Comparison of ENCODE assay signal across 1 cellular context in the genomic region with DNA sequence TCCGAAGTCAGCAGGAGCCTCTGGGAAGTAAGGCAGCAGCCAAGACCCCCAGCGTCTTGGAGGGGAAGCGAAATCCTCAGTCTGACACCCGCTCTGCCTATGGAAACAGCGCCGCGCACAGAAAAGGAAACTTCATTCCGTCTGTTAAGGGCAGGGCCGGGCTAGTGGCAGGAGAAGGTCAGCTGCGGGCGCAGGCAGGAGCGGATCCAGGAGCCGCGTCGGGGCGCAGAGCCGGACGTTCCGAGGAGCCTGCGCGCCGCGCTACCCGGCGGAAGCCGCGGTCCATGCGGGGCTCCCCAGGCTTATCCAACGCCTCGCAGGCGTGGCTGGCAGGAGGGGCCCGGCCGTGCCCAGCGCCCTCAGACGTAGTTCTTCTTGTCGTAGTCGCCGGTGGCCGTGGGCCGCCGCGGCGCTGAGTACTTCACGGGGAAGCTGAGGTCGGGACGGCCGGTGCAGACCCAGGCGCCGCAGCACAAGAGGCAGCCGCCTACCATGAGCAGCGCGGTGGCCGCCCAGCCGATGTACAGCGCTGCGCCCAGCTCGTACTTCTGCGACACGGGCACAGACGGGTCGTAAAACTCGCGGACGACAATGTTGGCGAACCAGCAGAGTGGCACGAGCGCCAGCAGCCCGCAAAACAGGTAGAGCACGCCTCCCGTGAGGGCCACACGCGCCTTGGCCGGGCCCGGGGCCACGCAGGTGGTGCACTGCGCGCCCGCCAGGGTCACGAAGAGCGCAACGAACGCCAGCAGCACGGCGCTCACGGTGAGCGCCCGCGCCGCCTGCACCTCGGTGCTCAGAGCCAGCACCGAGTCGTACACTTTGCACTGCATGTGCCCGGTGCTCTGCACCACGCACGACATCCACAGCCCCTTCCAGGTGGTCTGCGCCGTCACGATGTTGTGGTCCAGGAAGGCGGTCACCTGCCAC.
TF ChIP-seq lines count a peak whose summit lies in the region.

No MANE protein-coding gene starts in this region.

TF ChIP-seq in GM12878, 131 proteins besides CTCF, POLR2A, EP300 and RAD21:
- TF ChIP-seq ZNF384 (IDR thresholded peaks at IDR 0.05; ENCODE audit: borderline replicate concordance, low read depth, low read length): no peak
- no peak for TF ChIP-seq CHD4 (IDR thresholded peaks at IDR 0.05)
- no peak for TF ChIP-seq JUND (IDR thresholded peaks at IDR 0.05; ENCODE audit: low read depth, low read length)
- TF ChIP-seq BACH1 (IDR thresholded peaks at IDR 0.05; ENCODE audit: borderline replicate concordance): no peak
- no peak for TF ChIP-seq HCFC1 (IDR thresholded peaks at IDR 0.05; ENCODE audit: low read length)
- TF ChIP-seq POLR2AphosphoS2 (IDR thresholded peaks at IDR 0.05; ENCODE audit: low read depth, low read length): no peak
- peak; percentile 68 for TF ChIP-seq HDAC6 (IDR thresholded peaks at IDR 0.05; ENCODE audit: unreplicated experiment)
TF ChIP-seq in GM12878: peak in this region for 1.
